Comparison of ENCODE assay signal across 8 cellular contexts in the genomic region with DNA sequence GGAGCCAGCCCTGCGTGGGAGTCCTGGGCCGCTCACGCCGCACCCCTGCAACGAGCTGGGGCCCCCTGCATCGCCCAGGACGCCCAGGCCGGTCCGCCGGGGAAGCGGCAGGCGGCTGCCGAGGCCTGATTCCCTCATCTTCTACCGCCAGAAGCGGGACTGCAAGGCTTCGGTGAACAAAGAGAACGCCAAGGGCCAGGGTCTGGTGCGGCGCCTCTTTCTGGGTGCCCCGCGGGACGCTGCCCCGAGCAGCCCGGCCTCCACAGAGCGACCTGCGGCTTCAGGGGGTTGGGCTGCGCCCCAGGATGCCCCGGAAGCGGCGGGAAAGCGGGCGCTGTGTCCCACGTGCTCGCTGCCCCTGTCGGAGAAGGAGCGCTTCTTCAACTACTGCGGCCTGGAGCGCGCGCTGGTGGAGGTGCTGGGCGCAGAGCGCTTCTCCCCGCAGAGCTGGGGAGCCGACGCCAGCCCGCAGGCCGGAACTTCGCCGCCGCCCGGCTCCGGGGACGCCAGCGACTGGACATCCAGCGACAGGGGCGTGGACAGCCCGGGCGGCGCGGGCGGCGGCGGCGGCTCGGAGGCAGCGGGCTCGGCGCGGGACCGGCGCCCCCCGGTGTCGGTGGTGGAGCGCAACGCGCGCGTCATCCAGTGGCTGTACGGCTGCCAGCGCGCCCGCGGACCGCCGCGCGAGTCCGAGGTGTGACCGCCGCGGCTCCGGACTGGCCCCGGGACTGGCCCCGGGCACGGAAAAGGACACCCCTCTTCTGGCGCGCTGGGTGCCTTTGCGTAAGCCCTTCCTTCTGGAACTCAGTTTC. TPM values are rescaled to one million over a fixed set of nuclear protein-coding genes. Genes with fewer than 3 reads are reported as not detected.
A peak's percentile ranks its signal among the peaks of the same experiment; 100 is the strongest.
DNase-seq lines count a peak whose midpoint lies in the region; ATAC-seq and TF ChIP-seq lines count a peak whose summit lies in the region.

No MANE protein-coding gene starts in this region.

- H4K20me1 ChIP-seq in smooth muscle cell (ENCODE audit: low read depth), result no peaks in the 10 kb centered on the region

- H3K9me3 ChIP-seq in smooth muscle cell (replicated peaks; ENCODE audit: low read depth), result no peaks in the 10 kb centered on the region

- POLR2A ChIA-PET in HEK293T (lab: Yijun Ruan, JAX), result no interaction called here

- H3K79me2 ChIP-seq in smooth muscle cell (ENCODE audit: low read depth), result no peaks in the 10 kb centered on the region

- no peaks in the 10 kb centered on the region for H3K27me3 ChIP-seq in smooth muscle cell (ENCODE audit: low read depth)

- peaks cover 23% of the 10 kb centered on the region for H3K4me1 ChIP-seq in smooth muscle cell (ENCODE audit: low read depth)

- H3K9ac ChIP-seq in smooth muscle cell (ENCODE audit: low read depth), result no peak overlapping the region

- no peak overlapping the region for H3K27ac ChIP-seq in smooth muscle cell (ENCODE audit: low read depth)

- no peaks in the 10 kb centered on the region for H3K36me3 ChIP-seq in smooth muscle cell (ENCODE audit: low read depth)

- 2% methylated on average over 88 of the region's 98 CpGs for WGBS in smooth muscle cell (ENCODE audit: low lambda C conversion rate)

- TF ChIP-seq CTCF in AG09309 (IDR thresholded peaks at IDR 0.05; ENCODE audit: control insufficient read depth, insufficient read depth, low read depth, low read length, missing control alignments) (no peak), cardiac fibroblast (IDR thresholded peaks at IDR 0.05; ENCODE audit: low read depth, low read length) (no peak), smooth muscle cell (IDR thresholded peaks at IDR 0.05; ENCODE audit: borderline replicate concordance, insufficient read depth, poor library complexity, severe bottlenecking) (peak; percentile 4)

- H3K4me3 ChIP-seq in AG09309 (ENCODE audit: control insufficient read depth, low read depth, low read length), result peak overlapping the region; percentile 31
- peak overlapping the region; percentile 25 to 38 for H3K4me3 ChIP-seq in cardiac fibroblast (replicated peaks in 1 of 2; ENCODE audit: low read depth in 2 of 2, low read length in 2 of 2)
- H3K4me3 ChIP-seq in smooth muscle cell, result peak overlapping the region; percentile 50

- no peak for ATAC-seq in GM18519 (IDR thresholded peaks at IDR 0.05; ENCODE audit: low FRiP score, unreplicated experiment)

- DNase-seq in AG09309 (ENCODE audit: low read depth) (no peak), HEK293T (ENCODE audit: extremely low spot score) (peak; percentile 61), T-helper 1 cell (peak in 3 of 5 donors; percentile 20 to 34 (median 33)), cardiac fibroblast (ENCODE audit: low read depth in 2 of 2) (peak; percentile 50 to 51), inferior parietal cortex (ENCODE audit: extremely low spot score) (peak; percentile 36), smooth muscle cell (lab: John Stamatoyannopoulos, UW; ENCODE audit: unreplicated experiment) (peak; percentile 38), KG1 (lab: John Stamatoyannopoulos, UW) (no peak)

- H3K4me2 ChIP-seq in smooth muscle cell, result peak overlapping the region; percentile 91

- CTCF ChIA-PET in HEK293T (lab: Yijun Ruan, JAX), result no interaction called here

- peaks cover 8% of the 10 kb centered on the region for H3F3A ChIP-seq in smooth muscle cell (ENCODE audit: low read depth)

- peak overlapping the region; percentile 96 for H2AFZ ChIP-seq in smooth muscle cell (ENCODE audit: low read depth)

TF ChIP-seq in HEK293T, 16 proteins besides CTCF, POLR2A, EP300 and RAD21:
- TF ChIP-seq FOXM1 (IDR thresholded peaks at IDR 0.05; ENCODE audit: borderline replicate concordance) (no peak), L3MBTL2 (conservative IDR thresholded peaks at IDR 0.05) (peak; percentile 95), NFRKB (IDR thresholded peaks at IDR 0.05) (no peak), SUZ12 (IDR thresholded peaks at IDR 0.05) (no peak), HDGF (IDR thresholded peaks at IDR 0.05; ENCODE audit: borderline replicate concordance) (0 out of 2 replicates have a peak, but pooled peaks have one; percentile 41)

RNA-seq across cellular contexts. Expression of gene FAM110D, which starts 2.7 kb away (rescaled TPM):
- not detected in 2 replicates for total RNA-seq in smooth muscle cell
- polyA plus RNA-seq in smooth muscle cell, result 0.08 TPM in 1 of 2 replicates, not detected in the other

RNA-seq across cellular contexts. Expression of gene C1orf232, which starts 7.1 kb away (rescaled TPM):
- total RNA-seq in smooth muscle cell, result not detected in 2 replicates
- not detected in 2 replicates for polyA plus RNA-seq in smooth muscle cell

RNA-seq across cellular contexts. Expression of gene ZNF593, which starts 8.1 kb away (rescaled TPM):
- 9.2 and 38.4 TPM in 2 replicates for total RNA-seq in smooth muscle cell
- polyA plus RNA-seq in smooth muscle cell, result 52.4 and 67.7 TPM in 2 replicates

RNA-seq across cellular contexts. Expression of gene ZNF593OS, which starts 10.0 kb away (rescaled TPM):
- total RNA-seq in smooth muscle cell, result not detected in 2 replicates
- polyA plus RNA-seq in smooth muscle cell, result 1.5 TPM in 1 of 2 replicates, not detected in the other

RNA-seq across cellular contexts. Expression of gene CNKSR1, which starts 15.7 kb away (rescaled TPM):
- 2.6 and 6.6 TPM in 2 replicates for total RNA-seq in smooth muscle cell
- 1.4 and 8.6 TPM in 2 replicates for polyA plus RNA-seq in smooth muscle cell

Comparison
In these comparisons a context has a peak if more than half of its experiments do, and no peak if none do; other contexts are left out.
1. DNase-seq: peak in HEK293T (single experiment), T-helper 1 cell (3 of 5), cardiac fibroblast (2 of 2), inferior parietal cortex (single experiment) and smooth muscle cell (single experiment); none in AG09309 (single experiment) and KG1 (single experiment).
2. Peak in every context shown above with its lines, with median percentiles within 50 percentile points of each other: H3K4me3 ChIP-seq.